In the genomic region with DNA sequence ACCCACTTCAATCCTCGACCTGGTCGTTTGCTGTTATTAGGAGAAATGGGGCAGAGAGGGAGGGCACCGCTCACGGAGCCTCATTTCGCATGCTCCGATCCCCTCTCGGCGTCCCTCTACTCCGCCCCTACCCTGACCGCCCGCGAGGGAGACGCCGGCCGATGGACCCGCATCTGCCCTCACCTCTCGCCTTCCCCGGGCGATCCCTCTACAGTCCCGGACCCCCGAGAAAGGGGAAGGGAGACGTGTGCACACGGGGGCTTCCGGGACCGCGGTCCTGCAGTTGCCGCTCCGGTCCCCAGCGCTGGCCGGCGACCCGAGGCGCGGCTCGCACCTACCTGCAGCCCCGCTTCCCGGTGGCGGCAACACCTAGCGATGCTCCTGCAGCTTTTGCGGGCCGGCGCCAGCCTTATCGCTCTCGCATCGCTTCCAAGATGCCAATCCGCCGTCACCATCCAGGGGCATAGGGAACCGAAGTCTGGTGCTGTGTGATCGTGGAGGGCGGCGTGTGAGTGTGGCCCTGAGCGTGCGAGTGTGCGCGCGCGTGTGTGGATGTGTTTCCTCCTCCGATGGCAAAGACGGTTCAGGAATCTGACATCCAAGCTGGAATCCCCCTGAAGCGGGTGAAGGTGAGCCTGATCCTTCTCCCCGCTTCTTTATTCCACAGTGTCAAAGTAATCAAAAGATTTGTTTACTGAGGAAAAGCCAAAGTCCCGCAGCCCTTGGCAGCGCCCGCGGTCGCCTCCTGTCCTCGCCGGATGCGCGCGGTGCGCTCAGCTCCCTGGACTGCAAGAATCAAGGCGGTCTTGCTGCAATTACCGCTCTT, we compare ENCODE assay signal across 8 cellular contexts.
A peak's percentile ranks its signal among the peaks of the same experiment; 100 is the strongest.
DNase-seq lines count a peak whose midpoint lies in the region; ATAC-seq and TF ChIP-seq lines count a peak whose summit lies in the region.

No MANE protein-coding gene starts in this region.

- H3K9me3 Mint-ChIP-seq in central memory CD8-positive, alpha-beta T cell, result no peaks in the 10 kb centered on the region

- 1 to 3% methylated on average over 74 of the region's 74 CpGs for WGBS in lung, 2 donors
- WGBS in suprapubic skin, result 5% methylated on average over 39 of the region's 74 CpGs

- peaks cover 25% of the 10 kb centered on the region for H3K4me1 Mint-ChIP-seq in central memory CD8-positive, alpha-beta T cell

- H3K36me3 ChIP-seq in lung (ENCODE audit: control insufficient read depth in 2 of 2, insufficient read depth in 2 of 2, low read length in 2 of 2), result no peaks in the 10 kb centered on the region
- H3K36me3 ChIP-seq in suprapubic skin, result no peaks in the 10 kb centered on the region

- no peak overlapping the region for H3K27ac Mint-ChIP-seq in central memory CD8-positive, alpha-beta T cell (ENCODE audit: low read depth)

- no peak overlapping the region for H3K4me3 ChIP-seq in lung
- H3K4me3 ChIP-seq in suprapubic skin, result peak overlapping the region; percentile 47

- H3K36me3 Mint-ChIP-seq in central memory CD8-positive, alpha-beta T cell (ENCODE audit: insufficient read depth), result no peaks in the 10 kb centered on the region

- H3K27ac ChIP-seq in lung (ENCODE audit: low read depth in 1 of 2, low read length in 1 of 2) (no peak overlapping the region), suprapubic skin (no peak overlapping the region)

- H3K27me3 ChIP-seq in lung (ENCODE audit: control insufficient read depth, insufficient read depth), result peaks cover 4% of the 10 kb centered on the region
- peaks cover 37% of the 10 kb centered on the region for H3K27me3 ChIP-seq in suprapubic skin

- no peaks in the 10 kb centered on the region for H3K9me3 ChIP-seq in lung (ENCODE audit: control insufficient read depth in 2 of 2, insufficient read depth in 1 of 2, low read length in 1 of 2)
- no peaks in the 10 kb centered on the region for H3K9me3 ChIP-seq in suprapubic skin

- H3K4me1 ChIP-seq in lung (ENCODE audit: control insufficient read depth in 2 of 2, insufficient read depth in 2 of 2, low read length in 2 of 2), result peaks cover 0 to 17% of the 10 kb centered on the region in 2 donors
- H3K4me1 ChIP-seq in suprapubic skin, result peaks cover 24% of the 10 kb centered on the region

- peaks cover 41% of the 10 kb centered on the region for H3K27me3 Mint-ChIP-seq in central memory CD8-positive, alpha-beta T cell

- peak; percentile 68 for DNase-seq in activated CD8-positive, alpha-beta memory T cell treated with anti-CD3 and anti-CD28 coated beads for 24 hours
- no peak for DNase-seq in activated CD8-positive, alpha-beta memory T cell treated with anti-CD3 and anti-CD28 coated beads, Interleukin-2, amount 50 U/mL, for 4 hours
- DNase-seq in central memory CD8-positive, alpha-beta T cell (ENCODE audit: low spot score in 2 of 2), result no peak
- DNase-seq in lung (ENCODE audit: low spot score) (no peak), suprapubic skin (ENCODE audit: low spot score in 2 of 2) (no peak), NCI-H1048 (lab: John Stamatoyannopoulos, UW) (no peak), RKO (ENCODE audit: low spot score) (no peak)

- no peak for TF ChIP-seq EP300 in suprapubic skin (IDR thresholded peaks at IDR 0.05)

- no peak for TF ChIP-seq POLR2A in suprapubic skin (IDR thresholded peaks at IDR 0.05)

- no peak for ATAC-seq in central memory CD8-positive, alpha-beta T cell (replicated peaks; ENCODE audit: extremely low read depth, poor library complexity, severe bottlenecking)
- ATAC-seq in lung (ENCODE audit: insufficient read depth, low FRiP score), result peak; percentile 20
- ATAC-seq in GM18502 (IDR thresholded peaks at IDR 0.05; ENCODE audit: poor library complexity, unreplicated experiment), result no peak

- no peak for TF ChIP-seq CTCF in lung (IDR thresholded peaks at IDR 0.05; ENCODE audit: control extremely low read depth, extremely low read depth)
- TF ChIP-seq CTCF in suprapubic skin (IDR thresholded peaks at IDR 0.05), result no peak

- H3K4me3 Mint-ChIP-seq in central memory CD8-positive, alpha-beta T cell, result peak overlapping the region; percentile 76
